13 cellular contexts compared by ENCODE assay signal in genomic region chr1:220726634-220727033, GRCh38. TPM values are rescaled to one million over a fixed set of nuclear protein-coding genes. Genes with fewer than 3 reads are reported as not detected.
DNase-seq lines count a peak whose midpoint lies in the region; ATAC-seq and TF ChIP-seq lines count a peak whose summit lies in the region.
"Had no signal": no experiment of that assay in that cellular context is flagged by ENCODE, and none has a peak within 500 bp of the region (broad histone marks: within the 10 kb centered on the region; RNA-seq: fewer than 3 reads in every experiment).

No MANE protein-coding gene starts in this region.

- H3K36me3 ChIP-seq in Panc1 (ENCODE audit: control insufficient read depth, insufficient read depth, low read length) (no peaks in the 10 kb centered on the region), hepatocyte (replicated peaks; ENCODE audit: insufficient read depth, low read depth) (no peaks in the 10 kb centered on the region)
- H3K36me3 ChIP-seq in CD8-positive, alpha-beta memory T cell (ENCODE audit: insufficient read depth, low read length) = no peaks in the 10 kb centered on the region
- H3K36me3 ChIP-seq: colonic mucosa, spleen had no signal

- no peak overlapping the region for H3K4me3 Mint-ChIP-seq in CD14-positive monocyte
- H3K4me3 Mint-ChIP-seq in glutamatergic neuron (ENCODE audit: unreplicated experiment) = no peak overlapping the region
- no peak overlapping the region for H3K4me3 Mint-ChIP-seq in CD8-positive, alpha-beta memory T cell
- H3K4me3 Mint-ChIP-seq: activated T-helper 17 cell treated with anti-CD3 and anti-CD28 coated beads, Interleukin-2, amount 50 U/mL, for 72 hours had no signal

- no peaks in the 10 kb centered on the region for H3K79me2 ChIP-seq in hepatocyte

- POLR2A ChIA-PET in Panc1 (lab: Charles Lee) = no interaction called here
- POLR2A ChIA-PET in CD8-positive, alpha-beta memory T cell (lab: Charles Lee) = no interaction called here

- no peaks in the 10 kb centered on the region for H3K4me1 ChIP-seq in Panc1 (ENCODE audit: control insufficient read depth, insufficient read depth, low read length)
- H3K4me1 ChIP-seq in CD8-positive, alpha-beta memory T cell (ENCODE audit: insufficient read depth, low read length) = no peaks in the 10 kb centered on the region
- H3K4me1 ChIP-seq in hepatocyte (ENCODE audit: insufficient read depth) = no peaks in the 10 kb centered on the region
- H3K4me1 ChIP-seq: colonic mucosa had no signal

- H4K20me1 ChIP-seq in hepatocyte (ENCODE audit: insufficient read depth, poor library complexity, severe bottlenecking) = no peaks in the 10 kb centered on the region

- H3K27ac Mint-ChIP-seq in CD14-positive monocyte (no peak overlapping the region), glutamatergic neuron (ENCODE audit: unreplicated experiment) (no peak overlapping the region)
- H3K27ac Mint-ChIP-seq in CD8-positive, alpha-beta memory T cell = no peak overlapping the region
- H3K27ac Mint-ChIP-seq: activated T-helper 17 cell treated with anti-CD3 and anti-CD28 coated beads, Interleukin-2, amount 50 U/mL, for 72 hours had no signal

- TF ChIP-seq CTCF in CD14-positive monocyte (IDR thresholded peaks at IDR 0.05) (peak; percentile 53), Panc1 (IDR thresholded peaks at IDR 0.05) (peak; percentile 34), glutamatergic neuron (IDR thresholded peaks at IDR 0.05; ENCODE audit: partially characterized antibody, unreplicated experiment) (peak; percentile 36), hepatocyte (IDR thresholded peaks at IDR 0.05; ENCODE audit: poor library complexity) (no peak)

- peaks cover 0 to 4% (median 0%) of the 10 kb centered on the region in 7 donors for H3K9me3 Mint-ChIP-seq in CD14-positive monocyte
- peaks cover 3% of the 10 kb centered on the region for H3K9me3 Mint-ChIP-seq in glutamatergic neuron (ENCODE audit: unreplicated experiment)
- H3K9me3 Mint-ChIP-seq in CD8-positive, alpha-beta memory T cell = no peaks in the 10 kb centered on the region
- H3K9me3 Mint-ChIP-seq: activated T-helper 17 cell treated with anti-CD3 and anti-CD28 coated beads, Interleukin-2, amount 50 U/mL, for 72 hours had no signal

- H3K27ac ChIP-seq in Panc1 (ENCODE audit: low read length) (no peak overlapping the region), hepatocyte (no peak overlapping the region)
- H3K27ac ChIP-seq in CD8-positive, alpha-beta memory T cell (ENCODE audit: low read depth, low read length) = no peak overlapping the region
- H3K27ac ChIP-seq: colonic mucosa, spleen had no signal

- intact Hi-C loops in CD14-positive monocyte (cut with micrococcal nuclease) (no loop called here), Panc1 (cut with micrococcal nuclease; ENCODE audit: unreplicated experiment) (no loop called here)

- no peak overlapping the region for H3K4me2 ChIP-seq in hepatocyte

- peaks cover 0 to 2% of the 10 kb centered on the region in 2 donors for H3K36me3 Mint-ChIP-seq in CD14-positive monocyte
- H3K36me3 Mint-ChIP-seq in glutamatergic neuron (ENCODE audit: unreplicated experiment) = peaks cover 9% of the 10 kb centered on the region
- H3K36me3 Mint-ChIP-seq in CD8-positive, alpha-beta memory T cell = no peaks in the 10 kb centered on the region

- no peak overlapping the region for H2AFZ ChIP-seq in hepatocyte

- no peaks in the 10 kb centered on the region for H3K9me2 ChIP-seq in hepatocyte (replicated peaks; ENCODE audit: insufficient read depth)

- ATAC-seq in GM19463 (IDR thresholded peaks at IDR 0.05; ENCODE audit: unreplicated experiment) (peak; percentile 44), Panc1 (no peak)
- ATAC-seq: activated T-helper 17 cell treated with anti-CD3 and anti-CD28 coated beads, Interleukin-2, amount 50 U/mL, for 72 hours had no signal

- H3K4me3 ChIP-seq in Panc1 (ENCODE audit: low read depth in 2 of 2, low read length in 2 of 2) = no peak overlapping the region
- no peak overlapping the region for H3K4me3 ChIP-seq in CD8-positive, alpha-beta memory T cell (ENCODE audit: low read length)
- H3K4me3 ChIP-seq in hepatocyte = no peak overlapping the region
- H3K4me3 ChIP-seq: colonic mucosa, spleen had no signal

- in situ Hi-C loops in Panc1 (cut with HindIII; ENCODE audit: low pct_unique_long_range_greater_than_20kb, low sequenced_read_pairs) = no loop called here

- BruUV-seq in Panc1 (replicated peaks; lab: Mats Ljungman, UMichigan) = no TSS peak

- peaks cover 15% of the 10 kb centered on the region for H3K4me1 Mint-ChIP-seq in CD14-positive monocyte
- H3K4me1 Mint-ChIP-seq in glutamatergic neuron (ENCODE audit: low read depth, unreplicated experiment) = no peaks in the 10 kb centered on the region
- peaks cover 0 to under 1% (median 0%) of the 10 kb centered on the region in 3 donors for H3K4me1 Mint-ChIP-seq in CD8-positive, alpha-beta memory T cell
- H3K4me1 Mint-ChIP-seq: activated T-helper 17 cell treated with anti-CD3 and anti-CD28 coated beads, Interleukin-2, amount 50 U/mL, for 72 hours had no signal

- H3K9me3 ChIP-seq in Panc1 (ENCODE audit: control insufficient read depth, insufficient read depth, low read depth, low read length) (no peaks in the 10 kb centered on the region), hepatocyte (ENCODE audit: low read depth) (no peaks in the 10 kb centered on the region)
- no peaks in the 10 kb centered on the region for H3K9me3 ChIP-seq in CD8-positive, alpha-beta memory T cell (ENCODE audit: low read length)
- H3K9me3 ChIP-seq: colonic mucosa, spleen had no signal

- DNase-seq in CD14-positive monocyte (ENCODE audit: low spot score) (no peak), Panc1 (ENCODE audit: low read depth, low spot score) (no peak), glutamatergic neuron (no peak), C1 segment of cervical spinal cord (lab: John Stamatoyannopoulos, UW) (no peak), hepatocyte (ENCODE audit: low spot score) (no peak), NCI-H187 (lab: John Stamatoyannopoulos, UW) (no peak)
- DNase-seq in CD8-positive, alpha-beta memory T cell = no peak
- DNase-seq: colonic mucosa, NCI-H1694 treated with DMSO at 0.1 percent for 48 hours, spleen had no signal

- H3K27me3 ChIP-seq in Panc1 (ENCODE audit: control insufficient read depth, insufficient read depth, low read length) (no peaks in the 10 kb centered on the region), hepatocyte (no peaks in the 10 kb centered on the region)
- no peaks in the 10 kb centered on the region for H3K27me3 ChIP-seq in CD8-positive, alpha-beta memory T cell (ENCODE audit: insufficient read depth, low read length, poor library complexity, severe bottlenecking)
- H3K27me3 ChIP-seq: colonic mucosa, spleen had no signal

- WGBS in hepatocyte (ENCODE audit: low lambda C conversion rate, missing lambda C conversion rate) = 76% methylated on average over 3 of the region's 3 CpGs

- peaks cover 2 to 4% (median 3%) of the 10 kb centered on the region in 3 donors for H3K27me3 Mint-ChIP-seq in CD14-positive monocyte (ENCODE audit: low read depth in 3 of 3)
- H3K27me3 Mint-ChIP-seq in glutamatergic neuron (ENCODE audit: unreplicated experiment) = peaks cover 2% of the 10 kb centered on the region
- peaks cover 0 to 6% of the 10 kb centered on the region in 2 donors for H3K27me3 Mint-ChIP-seq in CD8-positive, alpha-beta memory T cell

- CTCF ChIA-PET in Panc1 (lab: Charles Lee) = no interaction called here
- CTCF ChIA-PET in CD8-positive, alpha-beta memory T cell (lab: Charles Lee) = no interaction called here

RNA-seq across cellular contexts. Expression of gene MTARC2, which starts 21.5 kb away (rescaled TPM):
- under 1 TPM; 0.29 to 0.56 TPM for polyA plus RNA-seq in CD14-positive monocyte
- total RNA-seq in Panc1 (2021; ENCODE audit: unreplicated experiment) = 10.1 TPM
- polyA plus RNA-seq in Panc1 (2012; ENCODE audit: insufficient read length) = 7.6 TPM
- total RNA-seq in glutamatergic neuron (ENCODE audit: unreplicated experiment) = 3.0 TPM
- total RNA-seq in CD8-positive, alpha-beta memory T cell = not detected
- not detected for polyA plus RNA-seq in CD8-positive, alpha-beta memory T cell
- 24.4 and 26.7 TPM in 2 replicates for total RNA-seq in hepatocyte
- 23.7 and 27.8 TPM in 2 replicates for polyA plus RNA-seq in hepatocyte
- total RNA-seq: activated T-helper 17 cell treated with anti-CD3 and anti-CD28 coated beads, Interleukin-2, amount 50 U/mL, for 72 hours had no signal

RNA-seq across cellular contexts. Expression of gene C1orf115, which starts 36.5 kb away (rescaled TPM):
- polyA plus RNA-seq in CD14-positive monocyte (1 to 10 TPM; 1.9 to 3.1 TPM), hepatocyte (27.2 and 42.3 TPM in 2 replicates)
- total RNA-seq in Panc1 (2021; ENCODE audit: unreplicated experiment) (3.9 TPM), glutamatergic neuron (ENCODE audit: unreplicated experiment) (30.5 TPM), hepatocyte (46.4 and 49.2 TPM in 2 replicates)
- 5.5 TPM for polyA plus RNA-seq in Panc1 (2012; ENCODE audit: insufficient read length)
- total RNA-seq in CD8-positive, alpha-beta memory T cell = under 1 TPM; 0.16 to 0.18 TPM
- polyA plus RNA-seq in CD8-positive, alpha-beta memory T cell = 1.4 TPM
- total RNA-seq: myocyte had no signal
